1 cellular context compared by ENCODE assay signal in the genomic region with DNA sequence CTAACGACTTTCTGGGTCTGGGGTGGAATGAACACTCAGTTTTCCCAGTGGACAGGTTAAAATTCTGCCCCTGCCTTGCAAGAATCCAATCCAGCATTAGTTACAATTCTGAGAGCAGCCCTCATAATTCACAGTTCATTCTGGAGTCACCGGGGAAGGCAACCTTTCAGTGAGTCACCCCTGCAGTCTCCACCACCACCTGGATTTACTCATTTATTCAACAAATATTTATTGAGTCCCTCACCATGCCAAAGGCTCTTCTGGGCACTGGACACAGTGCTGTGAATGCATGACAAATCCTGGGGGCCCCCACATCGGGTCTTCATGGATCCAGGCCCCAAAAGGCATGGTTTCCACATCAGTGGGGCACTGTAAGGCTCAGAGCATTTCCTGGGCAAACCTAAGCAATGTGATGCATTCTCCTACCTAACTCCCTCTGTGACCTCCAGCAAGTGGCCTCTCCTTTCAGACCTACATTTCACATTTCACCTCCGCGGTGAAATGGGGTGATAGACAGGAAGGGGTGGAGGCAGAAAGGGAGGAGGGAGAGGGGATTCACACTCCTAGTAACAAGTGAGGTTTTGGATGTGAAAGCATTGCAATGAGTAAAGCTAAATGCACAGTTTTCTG.
TF ChIP-seq lines count a peak whose summit lies in the region.

No MANE protein-coding gene starts in this region.

TF ChIP-seq in GM23338, 12 proteins besides CTCF, POLR2A, EP300 and RAD21 (continued from another document):
- TF ChIP-seq, protein P1, sequence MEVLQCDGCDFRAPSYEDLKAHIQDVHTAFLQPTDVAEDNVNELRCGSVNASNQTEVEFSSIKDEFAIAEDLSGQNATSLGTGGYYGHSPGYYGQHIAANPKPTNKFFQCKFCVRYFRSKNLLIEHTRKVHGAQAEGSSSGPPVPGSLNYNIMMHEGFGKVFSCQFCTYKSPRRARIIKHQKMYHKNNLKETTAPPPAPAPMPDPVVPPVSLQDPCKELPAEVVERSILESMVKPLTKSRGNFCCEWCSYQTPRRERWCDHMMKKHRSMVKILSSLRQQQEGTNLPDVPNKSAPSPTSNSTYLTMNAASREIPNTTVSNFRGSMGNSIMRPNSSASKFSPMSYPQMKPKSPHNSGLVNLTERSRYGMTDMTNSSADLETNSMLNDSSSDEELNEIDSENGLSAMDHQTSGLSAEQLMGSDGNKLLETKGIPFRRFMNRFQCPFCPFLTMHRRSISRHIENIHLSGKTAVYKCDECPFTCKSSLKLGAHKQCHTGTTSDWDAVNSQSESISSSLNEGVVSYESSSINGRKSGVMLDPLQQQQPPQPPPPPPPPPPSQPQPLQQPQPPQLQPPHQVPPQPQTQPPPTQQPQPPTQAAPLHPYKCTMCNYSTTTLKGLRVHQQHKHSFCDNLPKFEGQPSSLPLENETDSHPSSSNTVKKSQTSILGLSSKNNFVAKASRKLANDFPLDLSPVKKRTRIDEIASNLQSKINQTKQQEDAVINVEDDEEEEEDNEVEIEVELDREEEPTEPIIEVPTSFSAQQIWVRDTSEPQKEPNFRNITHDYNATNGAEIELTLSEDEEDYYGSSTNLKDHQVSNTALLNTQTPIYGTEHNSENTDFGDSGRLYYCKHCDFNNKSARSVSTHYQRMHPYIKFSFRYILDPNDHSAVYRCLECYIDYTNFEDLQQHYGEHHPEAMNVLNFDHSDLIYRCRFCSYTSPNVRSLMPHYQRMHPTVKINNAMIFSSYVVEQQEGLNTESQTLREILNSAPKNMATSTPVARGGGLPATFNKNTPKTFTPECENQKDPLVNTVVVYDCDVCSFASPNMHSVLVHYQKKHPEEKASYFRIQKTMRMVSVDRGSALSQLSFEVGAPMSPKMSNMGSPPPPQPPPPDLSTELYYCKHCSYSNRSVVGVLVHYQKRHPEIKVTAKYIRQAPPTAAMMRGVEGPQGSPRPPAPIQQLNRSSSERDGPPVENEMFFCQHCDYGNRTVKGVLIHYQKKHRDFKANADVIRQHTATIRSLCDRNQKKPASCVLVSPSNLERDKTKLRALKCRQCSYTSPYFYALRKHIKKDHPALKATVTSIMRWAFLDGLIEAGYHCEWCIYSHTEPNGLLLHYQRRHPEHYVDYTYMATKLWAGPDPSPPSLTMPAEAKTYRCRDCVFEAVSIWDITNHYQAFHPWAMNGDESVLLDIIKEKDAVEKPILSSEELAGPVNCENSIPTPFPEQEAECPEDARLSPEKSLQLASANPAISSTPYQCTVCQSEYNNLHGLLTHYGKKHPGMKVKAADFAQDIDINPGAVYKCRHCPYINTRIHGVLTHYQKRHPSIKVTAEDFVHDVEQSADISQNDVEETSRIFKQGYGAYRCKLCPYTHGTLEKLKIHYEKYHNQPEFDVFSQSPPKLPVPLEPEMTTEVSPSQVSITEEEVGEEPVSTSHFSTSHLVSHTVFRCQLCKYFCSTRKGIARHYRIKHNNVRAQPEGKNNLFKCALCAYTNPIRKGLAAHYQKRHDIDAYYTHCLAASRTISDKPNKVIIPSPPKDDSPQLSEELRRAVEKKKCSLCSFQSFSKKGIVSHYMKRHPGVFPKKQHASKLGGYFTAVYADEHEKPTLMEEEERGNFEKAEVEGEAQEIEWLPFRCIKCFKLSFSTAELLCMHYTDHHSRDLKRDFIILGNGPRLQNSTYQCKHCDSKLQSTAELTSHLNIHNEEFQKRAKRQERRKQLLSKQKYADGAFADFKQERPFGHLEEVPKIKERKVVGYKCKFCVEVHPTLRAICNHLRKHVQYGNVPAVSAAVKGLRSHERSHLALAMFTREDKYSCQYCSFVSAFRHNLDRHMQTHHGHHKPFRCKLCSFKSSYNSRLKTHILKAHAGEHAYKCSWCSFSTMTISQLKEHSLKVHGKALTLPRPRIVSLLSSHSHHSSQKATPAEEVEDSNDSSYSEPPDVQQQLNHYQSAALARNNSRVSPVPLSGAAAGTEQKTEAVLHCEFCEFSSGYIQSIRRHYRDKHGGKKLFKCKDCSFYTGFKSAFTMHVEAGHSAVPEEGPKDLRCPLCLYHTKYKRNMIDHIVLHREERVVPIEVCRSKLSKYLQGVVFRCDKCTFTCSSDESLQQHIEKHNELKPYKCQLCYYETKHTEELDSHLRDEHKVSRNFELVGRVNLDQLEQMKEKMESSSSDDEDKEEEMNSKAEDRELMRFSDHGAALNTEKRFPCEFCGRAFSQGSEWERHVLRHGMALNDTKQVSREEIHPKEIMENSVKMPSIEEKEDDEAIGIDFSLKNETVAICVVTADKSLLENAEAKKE (CRISPR knock-in tag; IDR thresholded peaks at IDR 0.05) = no peak
- TF ChIP-seq, protein P2, sequence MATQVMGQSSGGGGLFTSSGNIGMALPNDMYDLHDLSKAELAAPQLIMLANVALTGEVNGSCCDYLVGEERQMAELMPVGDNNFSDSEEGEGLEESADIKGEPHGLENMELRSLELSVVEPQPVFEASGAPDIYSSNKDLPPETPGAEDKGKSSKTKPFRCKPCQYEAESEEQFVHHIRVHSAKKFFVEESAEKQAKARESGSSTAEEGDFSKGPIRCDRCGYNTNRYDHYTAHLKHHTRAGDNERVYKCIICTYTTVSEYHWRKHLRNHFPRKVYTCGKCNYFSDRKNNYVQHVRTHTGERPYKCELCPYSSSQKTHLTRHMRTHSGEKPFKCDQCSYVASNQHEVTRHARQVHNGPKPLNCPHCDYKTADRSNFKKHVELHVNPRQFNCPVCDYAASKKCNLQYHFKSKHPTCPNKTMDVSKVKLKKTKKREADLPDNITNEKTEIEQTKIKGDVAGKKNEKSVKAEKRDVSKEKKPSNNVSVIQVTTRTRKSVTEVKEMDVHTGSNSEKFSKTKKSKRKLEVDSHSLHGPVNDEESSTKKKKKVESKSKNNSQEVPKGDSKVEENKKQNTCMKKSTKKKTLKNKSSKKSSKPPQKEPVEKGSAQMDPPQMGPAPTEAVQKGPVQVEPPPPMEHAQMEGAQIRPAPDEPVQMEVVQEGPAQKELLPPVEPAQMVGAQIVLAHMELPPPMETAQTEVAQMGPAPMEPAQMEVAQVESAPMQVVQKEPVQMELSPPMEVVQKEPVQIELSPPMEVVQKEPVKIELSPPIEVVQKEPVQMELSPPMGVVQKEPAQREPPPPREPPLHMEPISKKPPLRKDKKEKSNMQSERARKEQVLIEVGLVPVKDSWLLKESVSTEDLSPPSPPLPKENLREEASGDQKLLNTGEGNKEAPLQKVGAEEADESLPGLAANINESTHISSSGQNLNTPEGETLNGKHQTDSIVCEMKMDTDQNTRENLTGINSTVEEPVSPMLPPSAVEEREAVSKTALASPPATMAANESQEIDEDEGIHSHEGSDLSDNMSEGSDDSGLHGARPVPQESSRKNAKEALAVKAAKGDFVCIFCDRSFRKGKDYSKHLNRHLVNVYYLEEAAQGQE (IDR thresholded peaks at IDR 0.05; ENCODE audit: unreplicated experiment) = no peak
- no peak for TF ChIP-seq EZH2phosphoT487 (IDR thresholded peaks at IDR 0.05; ENCODE audit: unreplicated experiment)
- TF ChIP-seq NANOG (IDR thresholded peaks at IDR 0.05; ENCODE audit: borderline replicate concordance) = no peak
- TF ChIP-seq, protein P3, sequence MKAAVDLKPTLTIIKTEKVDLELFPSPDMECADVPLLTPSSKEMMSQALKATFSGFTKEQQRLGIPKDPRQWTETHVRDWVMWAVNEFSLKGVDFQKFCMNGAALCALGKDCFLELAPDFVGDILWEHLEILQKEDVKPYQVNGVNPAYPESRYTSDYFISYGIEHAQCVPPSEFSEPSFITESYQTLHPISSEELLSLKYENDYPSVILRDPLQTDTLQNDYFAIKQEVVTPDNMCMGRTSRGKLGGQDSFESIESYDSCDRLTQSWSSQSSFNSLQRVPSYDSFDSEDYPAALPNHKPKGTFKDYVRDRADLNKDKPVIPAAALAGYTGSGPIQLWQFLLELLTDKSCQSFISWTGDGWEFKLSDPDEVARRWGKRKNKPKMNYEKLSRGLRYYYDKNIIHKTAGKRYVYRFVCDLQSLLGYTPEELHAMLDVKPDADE (IDR thresholded peaks at IDR 0.05) = no peak
- no peak for TF ChIP-seq ZNF114 (CRISPR knock-in tag; IDR thresholded peaks at IDR 0.05)
- TF ChIP-seq CREB1 (CRISPR knock-in tag; IDR thresholded peaks at IDR 0.05; ENCODE audit: low read depth) = no peak
